In genomic region chr18:22902093-22902492, GRCh38 we compare ENCODE assay signal across 8 cellular contexts.
"Had no signal": no experiment of that assay in that cellular context is flagged by ENCODE, and none has a peak within 500 bp of the region (broad histone marks: within the 10 kb centered on the region; RNA-seq: fewer than 3 reads in every experiment).

No MANE protein-coding gene starts in this region.

- ATAC-seq: GM12878 had no signal

- FAIRE-seq: G401.6, GM12878, GM12891, GM12892, GM18507, GM19239 had no signal

- DNase-seq: GDM1, GF-D8 had no signal

- H3K4me3 ChIP-seq: GM12878 had no signal
